In the genomic region with DNA sequence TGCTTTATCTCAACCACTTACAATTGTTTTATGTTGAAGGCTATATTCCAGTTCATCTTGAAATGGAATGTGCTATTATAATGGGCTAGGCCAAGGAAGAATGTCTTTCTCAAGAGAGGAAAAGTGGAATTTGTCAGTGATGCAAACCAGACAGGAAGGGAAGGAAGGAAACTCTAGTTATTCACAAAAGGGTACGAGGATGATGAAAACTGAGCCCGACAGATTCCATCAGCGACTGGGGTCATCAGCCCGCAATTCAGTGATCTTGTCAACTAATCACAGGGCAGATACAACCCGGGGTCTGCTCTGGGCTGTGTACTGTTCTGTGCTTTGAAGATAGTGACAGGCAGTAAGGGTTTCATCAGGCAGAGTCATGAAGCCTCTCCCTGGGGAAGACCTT, we compare ENCODE assay signal across 2 cellular contexts.
TF ChIP-seq lines count a peak whose summit lies in the region.

No MANE protein-coding gene starts in this region.

TF ChIP-seq in GM23338, 12 proteins besides CTCF, POLR2A, EP300 and RAD21 (continued from another document):
- TF ChIP-seq, protein P1, sequence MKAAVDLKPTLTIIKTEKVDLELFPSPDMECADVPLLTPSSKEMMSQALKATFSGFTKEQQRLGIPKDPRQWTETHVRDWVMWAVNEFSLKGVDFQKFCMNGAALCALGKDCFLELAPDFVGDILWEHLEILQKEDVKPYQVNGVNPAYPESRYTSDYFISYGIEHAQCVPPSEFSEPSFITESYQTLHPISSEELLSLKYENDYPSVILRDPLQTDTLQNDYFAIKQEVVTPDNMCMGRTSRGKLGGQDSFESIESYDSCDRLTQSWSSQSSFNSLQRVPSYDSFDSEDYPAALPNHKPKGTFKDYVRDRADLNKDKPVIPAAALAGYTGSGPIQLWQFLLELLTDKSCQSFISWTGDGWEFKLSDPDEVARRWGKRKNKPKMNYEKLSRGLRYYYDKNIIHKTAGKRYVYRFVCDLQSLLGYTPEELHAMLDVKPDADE (IDR thresholded peaks at IDR 0.05), result no peak
- TF ChIP-seq CREB1 (CRISPR knock-in tag; IDR thresholded peaks at IDR 0.05; ENCODE audit: low read depth), result no peak
- TF ChIP-seq STAT1 (IDR thresholded peaks at IDR 0.05; ENCODE audit: unreplicated experiment), result no peak
- no peak for TF ChIP-seq JUNB (IDR thresholded peaks at IDR 0.05; ENCODE audit: unreplicated experiment)
- TF ChIP-seq, protein P2, sequence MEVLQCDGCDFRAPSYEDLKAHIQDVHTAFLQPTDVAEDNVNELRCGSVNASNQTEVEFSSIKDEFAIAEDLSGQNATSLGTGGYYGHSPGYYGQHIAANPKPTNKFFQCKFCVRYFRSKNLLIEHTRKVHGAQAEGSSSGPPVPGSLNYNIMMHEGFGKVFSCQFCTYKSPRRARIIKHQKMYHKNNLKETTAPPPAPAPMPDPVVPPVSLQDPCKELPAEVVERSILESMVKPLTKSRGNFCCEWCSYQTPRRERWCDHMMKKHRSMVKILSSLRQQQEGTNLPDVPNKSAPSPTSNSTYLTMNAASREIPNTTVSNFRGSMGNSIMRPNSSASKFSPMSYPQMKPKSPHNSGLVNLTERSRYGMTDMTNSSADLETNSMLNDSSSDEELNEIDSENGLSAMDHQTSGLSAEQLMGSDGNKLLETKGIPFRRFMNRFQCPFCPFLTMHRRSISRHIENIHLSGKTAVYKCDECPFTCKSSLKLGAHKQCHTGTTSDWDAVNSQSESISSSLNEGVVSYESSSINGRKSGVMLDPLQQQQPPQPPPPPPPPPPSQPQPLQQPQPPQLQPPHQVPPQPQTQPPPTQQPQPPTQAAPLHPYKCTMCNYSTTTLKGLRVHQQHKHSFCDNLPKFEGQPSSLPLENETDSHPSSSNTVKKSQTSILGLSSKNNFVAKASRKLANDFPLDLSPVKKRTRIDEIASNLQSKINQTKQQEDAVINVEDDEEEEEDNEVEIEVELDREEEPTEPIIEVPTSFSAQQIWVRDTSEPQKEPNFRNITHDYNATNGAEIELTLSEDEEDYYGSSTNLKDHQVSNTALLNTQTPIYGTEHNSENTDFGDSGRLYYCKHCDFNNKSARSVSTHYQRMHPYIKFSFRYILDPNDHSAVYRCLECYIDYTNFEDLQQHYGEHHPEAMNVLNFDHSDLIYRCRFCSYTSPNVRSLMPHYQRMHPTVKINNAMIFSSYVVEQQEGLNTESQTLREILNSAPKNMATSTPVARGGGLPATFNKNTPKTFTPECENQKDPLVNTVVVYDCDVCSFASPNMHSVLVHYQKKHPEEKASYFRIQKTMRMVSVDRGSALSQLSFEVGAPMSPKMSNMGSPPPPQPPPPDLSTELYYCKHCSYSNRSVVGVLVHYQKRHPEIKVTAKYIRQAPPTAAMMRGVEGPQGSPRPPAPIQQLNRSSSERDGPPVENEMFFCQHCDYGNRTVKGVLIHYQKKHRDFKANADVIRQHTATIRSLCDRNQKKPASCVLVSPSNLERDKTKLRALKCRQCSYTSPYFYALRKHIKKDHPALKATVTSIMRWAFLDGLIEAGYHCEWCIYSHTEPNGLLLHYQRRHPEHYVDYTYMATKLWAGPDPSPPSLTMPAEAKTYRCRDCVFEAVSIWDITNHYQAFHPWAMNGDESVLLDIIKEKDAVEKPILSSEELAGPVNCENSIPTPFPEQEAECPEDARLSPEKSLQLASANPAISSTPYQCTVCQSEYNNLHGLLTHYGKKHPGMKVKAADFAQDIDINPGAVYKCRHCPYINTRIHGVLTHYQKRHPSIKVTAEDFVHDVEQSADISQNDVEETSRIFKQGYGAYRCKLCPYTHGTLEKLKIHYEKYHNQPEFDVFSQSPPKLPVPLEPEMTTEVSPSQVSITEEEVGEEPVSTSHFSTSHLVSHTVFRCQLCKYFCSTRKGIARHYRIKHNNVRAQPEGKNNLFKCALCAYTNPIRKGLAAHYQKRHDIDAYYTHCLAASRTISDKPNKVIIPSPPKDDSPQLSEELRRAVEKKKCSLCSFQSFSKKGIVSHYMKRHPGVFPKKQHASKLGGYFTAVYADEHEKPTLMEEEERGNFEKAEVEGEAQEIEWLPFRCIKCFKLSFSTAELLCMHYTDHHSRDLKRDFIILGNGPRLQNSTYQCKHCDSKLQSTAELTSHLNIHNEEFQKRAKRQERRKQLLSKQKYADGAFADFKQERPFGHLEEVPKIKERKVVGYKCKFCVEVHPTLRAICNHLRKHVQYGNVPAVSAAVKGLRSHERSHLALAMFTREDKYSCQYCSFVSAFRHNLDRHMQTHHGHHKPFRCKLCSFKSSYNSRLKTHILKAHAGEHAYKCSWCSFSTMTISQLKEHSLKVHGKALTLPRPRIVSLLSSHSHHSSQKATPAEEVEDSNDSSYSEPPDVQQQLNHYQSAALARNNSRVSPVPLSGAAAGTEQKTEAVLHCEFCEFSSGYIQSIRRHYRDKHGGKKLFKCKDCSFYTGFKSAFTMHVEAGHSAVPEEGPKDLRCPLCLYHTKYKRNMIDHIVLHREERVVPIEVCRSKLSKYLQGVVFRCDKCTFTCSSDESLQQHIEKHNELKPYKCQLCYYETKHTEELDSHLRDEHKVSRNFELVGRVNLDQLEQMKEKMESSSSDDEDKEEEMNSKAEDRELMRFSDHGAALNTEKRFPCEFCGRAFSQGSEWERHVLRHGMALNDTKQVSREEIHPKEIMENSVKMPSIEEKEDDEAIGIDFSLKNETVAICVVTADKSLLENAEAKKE (CRISPR knock-in tag; IDR thresholded peaks at IDR 0.05), result no peak
- no peak for TF ChIP-seq POLR2AphosphoS5 (IDR thresholded peaks at IDR 0.05; ENCODE audit: low read depth)
- TF ChIP-seq EZH2 (IDR thresholded peaks at IDR 0.05; ENCODE audit: low read depth, unreplicated experiment), result no peak

TF ChIP-seq in SK-N-SH treated with all-trans-retinoic acid at 6 μM for 48 hours, 23 proteins besides CTCF, POLR2A, EP300 and RAD21 (continued from another document):
- TF ChIP-seq, protein P3, sequence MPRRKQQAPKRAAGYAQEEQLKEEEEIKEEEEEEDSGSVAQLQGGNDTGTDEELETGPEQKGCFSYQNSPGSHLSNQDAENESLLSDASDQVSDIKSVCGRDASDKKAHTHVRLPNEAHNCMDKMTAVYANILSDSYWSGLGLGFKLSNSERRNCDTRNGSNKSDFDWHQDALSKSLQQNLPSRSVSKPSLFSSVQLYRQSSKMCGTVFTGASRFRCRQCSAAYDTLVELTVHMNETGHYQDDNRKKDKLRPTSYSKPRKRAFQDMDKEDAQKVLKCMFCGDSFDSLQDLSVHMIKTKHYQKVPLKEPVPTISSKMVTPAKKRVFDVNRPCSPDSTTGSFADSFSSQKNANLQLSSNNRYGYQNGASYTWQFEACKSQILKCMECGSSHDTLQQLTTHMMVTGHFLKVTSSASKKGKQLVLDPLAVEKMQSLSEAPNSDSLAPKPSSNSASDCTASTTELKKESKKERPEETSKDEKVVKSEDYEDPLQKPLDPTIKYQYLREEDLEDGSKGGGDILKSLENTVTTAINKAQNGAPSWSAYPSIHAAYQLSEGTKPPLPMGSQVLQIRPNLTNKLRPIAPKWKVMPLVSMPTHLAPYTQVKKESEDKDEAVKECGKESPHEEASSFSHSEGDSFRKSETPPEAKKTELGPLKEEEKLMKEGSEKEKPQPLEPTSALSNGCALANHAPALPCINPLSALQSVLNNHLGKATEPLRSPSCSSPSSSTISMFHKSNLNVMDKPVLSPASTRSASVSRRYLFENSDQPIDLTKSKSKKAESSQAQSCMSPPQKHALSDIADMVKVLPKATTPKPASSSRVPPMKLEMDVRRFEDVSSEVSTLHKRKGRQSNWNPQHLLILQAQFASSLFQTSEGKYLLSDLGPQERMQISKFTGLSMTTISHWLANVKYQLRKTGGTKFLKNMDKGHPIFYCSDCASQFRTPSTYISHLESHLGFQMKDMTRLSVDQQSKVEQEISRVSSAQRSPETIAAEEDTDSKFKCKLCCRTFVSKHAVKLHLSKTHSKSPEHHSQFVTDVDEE (CRISPR knock-in tag; IDR thresholded peaks at IDR 0.05), result no peak; the same call in 1 of the 2 replicates
- TF ChIP-seq GLIS3 (CRISPR knock-in tag; IDR thresholded peaks at IDR 0.05), result no peak
- TF ChIP-seq, protein P4, sequence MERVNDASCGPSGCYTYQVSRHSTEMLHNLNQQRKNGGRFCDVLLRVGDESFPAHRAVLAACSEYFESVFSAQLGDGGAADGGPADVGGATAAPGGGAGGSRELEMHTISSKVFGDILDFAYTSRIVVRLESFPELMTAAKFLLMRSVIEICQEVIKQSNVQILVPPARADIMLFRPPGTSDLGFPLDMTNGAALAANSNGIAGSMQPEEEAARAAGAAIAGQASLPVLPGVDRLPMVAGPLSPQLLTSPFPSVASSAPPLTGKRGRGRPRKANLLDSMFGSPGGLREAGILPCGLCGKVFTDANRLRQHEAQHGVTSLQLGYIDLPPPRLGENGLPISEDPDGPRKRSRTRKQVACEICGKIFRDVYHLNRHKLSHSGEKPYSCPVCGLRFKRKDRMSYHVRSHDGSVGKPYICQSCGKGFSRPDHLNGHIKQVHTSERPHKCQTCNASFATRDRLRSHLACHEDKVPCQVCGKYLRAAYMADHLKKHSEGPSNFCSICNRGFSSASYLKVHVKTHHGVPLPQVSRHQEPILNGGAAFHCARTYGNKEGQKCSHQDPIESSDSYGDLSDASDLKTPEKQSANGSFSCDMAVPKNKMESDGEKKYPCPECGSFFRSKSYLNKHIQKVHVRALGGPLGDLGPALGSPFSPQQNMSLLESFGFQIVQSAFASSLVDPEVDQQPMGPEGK (CRISPR knock-in tag; IDR thresholded peaks at IDR 0.05; ENCODE audit: borderline replicate concordance), result peak; percentile 27; the same call in 1 of the 2 replicates
- TF ChIP-seq, protein P5, sequence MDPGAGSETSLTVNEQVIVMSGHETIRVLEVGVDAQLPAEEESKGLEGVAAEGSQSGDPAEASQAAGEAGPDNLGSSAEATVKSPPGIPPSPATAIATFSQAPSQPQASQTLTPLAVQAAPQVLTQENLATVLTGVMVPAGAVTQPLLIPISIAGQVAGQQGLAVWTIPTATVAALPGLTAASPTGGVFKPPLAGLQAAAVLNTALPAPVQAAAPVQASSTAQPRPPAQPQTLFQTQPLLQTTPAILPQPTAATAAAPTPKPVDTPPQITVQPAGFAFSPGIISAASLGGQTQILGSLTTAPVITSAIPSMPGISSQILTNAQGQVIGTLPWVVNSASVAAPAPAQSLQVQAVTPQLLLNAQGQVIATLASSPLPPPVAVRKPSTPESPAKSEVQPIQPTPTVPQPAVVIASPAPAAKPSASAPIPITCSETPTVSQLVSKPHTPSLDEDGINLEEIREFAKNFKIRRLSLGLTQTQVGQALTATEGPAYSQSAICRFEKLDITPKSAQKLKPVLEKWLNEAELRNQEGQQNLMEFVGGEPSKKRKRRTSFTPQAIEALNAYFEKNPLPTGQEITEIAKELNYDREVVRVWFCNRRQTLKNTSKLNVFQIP (CRISPR knock-in tag; IDR thresholded peaks at IDR 0.05; ENCODE audit: borderline replicate concordance, low read depth), result no peak
- peak; percentile 98 for TF ChIP-seq ISL1 (CRISPR knock-in tag; IDR thresholded peaks at IDR 0.05)
- TF ChIP-seq, protein P6, sequence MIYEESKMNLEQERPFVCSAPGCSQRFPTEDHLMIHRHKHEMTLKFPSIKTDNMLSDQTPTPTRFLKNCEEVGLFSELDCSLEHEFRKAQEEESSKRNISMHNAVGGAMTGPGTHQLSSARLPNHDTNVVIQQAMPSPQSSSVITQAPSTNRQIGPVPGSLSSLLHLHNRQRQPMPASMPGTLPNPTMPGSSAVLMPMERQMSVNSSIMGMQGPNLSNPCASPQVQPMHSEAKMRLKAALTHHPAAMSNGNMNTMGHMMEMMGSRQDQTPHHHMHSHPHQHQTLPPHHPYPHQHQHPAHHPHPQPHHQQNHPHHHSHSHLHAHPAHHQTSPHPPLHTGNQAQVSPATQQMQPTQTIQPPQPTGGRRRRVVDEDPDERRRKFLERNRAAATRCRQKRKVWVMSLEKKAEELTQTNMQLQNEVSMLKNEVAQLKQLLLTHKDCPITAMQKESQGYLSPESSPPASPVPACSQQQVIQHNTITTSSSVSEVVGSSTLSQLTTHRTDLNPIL (CRISPR knock-in tag; IDR thresholded peaks at IDR 0.05; ENCODE audit: low read depth), result 0 out of 2 replicates have a peak, but pooled peaks have one; percentile 41
- TF ChIP-seq ZNF8 (CRISPR knock-in tag; IDR thresholded peaks at IDR 0.05), result no peak
- TF ChIP-seq, protein P7, sequence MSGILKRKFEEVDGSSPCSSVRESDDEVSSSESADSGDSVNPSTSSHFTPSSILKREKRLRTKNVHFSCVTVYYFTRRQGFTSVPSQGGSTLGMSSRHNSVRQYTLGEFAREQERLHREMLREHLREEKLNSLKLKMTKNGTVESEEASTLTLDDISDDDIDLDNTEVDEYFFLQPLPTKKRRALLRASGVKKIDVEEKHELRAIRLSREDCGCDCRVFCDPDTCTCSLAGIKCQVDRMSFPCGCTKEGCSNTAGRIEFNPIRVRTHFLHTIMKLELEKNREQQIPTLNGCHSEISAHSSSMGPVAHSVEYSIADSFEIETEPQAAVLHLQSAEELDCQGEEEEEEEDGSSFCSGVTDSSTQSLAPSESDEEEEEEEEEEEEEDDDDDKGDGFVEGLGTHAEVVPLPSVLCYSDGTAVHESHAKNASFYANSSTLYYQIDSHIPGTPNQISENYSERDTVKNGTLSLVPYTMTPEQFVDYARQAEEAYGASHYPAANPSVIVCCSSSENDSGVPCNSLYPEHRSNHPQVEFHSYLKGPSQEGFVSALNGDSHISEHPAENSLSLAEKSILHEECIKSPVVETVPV (CRISPR knock-in tag; IDR thresholded peaks at IDR 0.05), result peak; percentile 83; the same call in 1 of the 2 replicates
- TF ChIP-seq OSR1 (CRISPR knock-in tag; IDR thresholded peaks at IDR 0.05), result no peak
- no peak for TF ChIP-seq ZNF70 (CRISPR knock-in tag; IDR thresholded peaks at IDR 0.05)
- 0 out of 2 replicates have a peak, but pooled peaks have one; percentile 5 for TF ChIP-seq ESRRG (CRISPR knock-in tag; IDR thresholded peaks at IDR 0.05)
TF ChIP-seq in SK-N-SH treated with all-trans-retinoic acid at 6 μM for 48 hours: peak in this region for 9.
